In genomic region chr19:50435221-50435620, GRCh38 we compare ENCODE assay signal across 2 cellular contexts.
A peak's percentile ranks its signal among the peaks of the same experiment; 100 is the strongest.
TF ChIP-seq lines count a peak whose summit lies in the region.

No MANE protein-coding gene starts in this region.

TF ChIP-seq in K562, 482 proteins besides CTCF, POLR2A, EP300 and RAD21:
- TF ChIP-seq PURB (CRISPR knock-in tag; IDR thresholded peaks at IDR 0.05; ENCODE audit: low read depth) (no peak), BRD9 (IDR thresholded peaks at IDR 0.05; ENCODE audit: low read depth, partially characterized antibody) (no peak), ZNF263 (CRISPR knock-in tag; IDR thresholded peaks at IDR 0.05; ENCODE audit: borderline replicate concordance) (peak; percentile 53; the same call in 1 of the 2 replicates), SNIP1 (IDR thresholded peaks at IDR 0.05; ENCODE audit: low read depth) (no peak)

TF ChIP-seq in WTC11, 78 proteins besides CTCF, POLR2A, EP300 and RAD21:
- TF ChIP-seq, protein P1, sequence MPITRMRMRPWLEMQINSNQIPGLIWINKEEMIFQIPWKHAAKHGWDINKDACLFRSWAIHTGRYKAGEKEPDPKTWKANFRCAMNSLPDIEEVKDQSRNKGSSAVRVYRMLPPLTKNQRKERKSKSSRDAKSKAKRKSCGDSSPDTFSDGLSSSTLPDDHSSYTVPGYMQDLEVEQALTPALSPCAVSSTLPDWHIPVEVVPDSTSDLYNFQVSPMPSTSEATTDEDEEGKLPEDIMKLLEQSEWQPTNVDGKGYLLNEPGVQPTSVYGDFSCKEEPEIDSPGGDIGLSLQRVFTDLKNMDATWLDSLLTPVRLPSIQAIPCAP (CRISPR knock-in tag; IDR thresholded peaks at IDR 0.05): no peak
- TF ChIP-seq, protein P2, sequence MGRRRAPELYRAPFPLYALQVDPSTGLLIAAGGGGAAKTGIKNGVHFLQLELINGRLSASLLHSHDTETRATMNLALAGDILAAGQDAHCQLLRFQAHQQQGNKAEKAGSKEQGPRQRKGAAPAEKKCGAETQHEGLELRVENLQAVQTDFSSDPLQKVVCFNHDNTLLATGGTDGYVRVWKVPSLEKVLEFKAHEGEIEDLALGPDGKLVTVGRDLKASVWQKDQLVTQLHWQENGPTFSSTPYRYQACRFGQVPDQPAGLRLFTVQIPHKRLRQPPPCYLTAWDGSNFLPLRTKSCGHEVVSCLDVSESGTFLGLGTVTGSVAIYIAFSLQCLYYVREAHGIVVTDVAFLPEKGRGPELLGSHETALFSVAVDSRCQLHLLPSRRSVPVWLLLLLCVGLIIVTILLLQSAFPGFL (CRISPR knock-in tag; IDR thresholded peaks at IDR 0.05; ENCODE audit: borderline replicate concordance): no peak
- no peak for TF ChIP-seq ATF6 (CRISPR knock-in tag; IDR thresholded peaks at IDR 0.05)
- TF ChIP-seq SP1 (CRISPR knock-in tag; conservative IDR thresholded peaks at IDR 0.05): no peak
